Comparison of ENCODE assay signal across 22 cellular contexts in genomic region chr5:56549096-56549886, GRCh38.
"Had no signal": no experiment of that assay in that cellular context is flagged by ENCODE, and none has a peak within 500 bp of the region (broad histone marks: within the 10 kb centered on the region; RNA-seq: fewer than 3 reads in every experiment).

No MANE protein-coding gene starts in this region.

- ATAC-seq: activated naive CD4-positive, alpha-beta T cell treated with anti-CD3 and anti-CD28 coated beads, Interleukin-2, amount 50 U/mL, for 72 hours; foreskin keratinocyte had no signal

- H3K9me3 ChIP-seq: adrenal gland, breast epithelium, tibial artery had no signal

- H3K36me3 ChIP-seq: adrenal gland, breast epithelium, tibial artery, WERI-Rb-1 had no signal

- H3K79me2 ChIP-seq: hepatocyte had no signal

- DNase-seq: activated CD4-positive, alpha-beta T cell treated with anti-CD3 and anti-CD28 coated beads for 1 hour; activated gamma-delta T cell treated with Interleukin-2 at 50 U/mL for 16 hours; adrenal gland; cerebellar nuclear complex; foreskin keratinocyte; occipital lobe; stimulated activated CD4-positive, alpha-beta T cell treated with anti-CD3 and anti-CD28 coated beads, Interleukin-12 subunit alpha, Interleukin-12 subunit beta, amount 100 ng/mL, for 4 hours; stimulated activated CD4-positive, alpha-beta T cell treated with anti-CD3 and anti-CD28 coated beads, Interleukin-1b, Interleukin-23, amount 100 ng/mL, for 48 hours; stimulated activated CD8-positive, alpha-beta memory T cell treated with anti-CD3 and anti-CD28 coated beads, Interleukin-4, amount 100 ng/mL, for 48 hours; stimulated activated naive CD4-positive, alpha-beta T cell treated with Interleukin-2 at 50 U/mL for 16 hours; substantia nigra; T-helper 2 cell; WERI-Rb-1 had no signal

- H3K27me3 Mint-ChIP-seq: dendritic cell treated with granulocyte-macrophage colony-stimulating factor and Interleukin-4, amounts not matched to agents 40 ng/mL and 50 ng/mL, for 4 days had no signal

- H3K4me1 ChIP-seq: breast epithelium had no signal

- H3K4me3 ChIP-seq: adrenal gland, breast epithelium, hepatocyte, lung, tibial artery had no signal

- H3K27ac Mint-ChIP-seq: activated naive CD4-positive, alpha-beta T cell treated with anti-CD3 and anti-CD28 coated beads, Interleukin-2, amount 50 U/mL, for 72 hours; dendritic cell treated with granulocyte-macrophage colony-stimulating factor and Interleukin-4, amounts not matched to agents 40 ng/mL and 50 ng/mL, for 4 days; mesothelial cell of epicardium; nephron; progenitor cell of endocrine pancreas had no signal

- H3K36me3 Mint-ChIP-seq: activated naive CD4-positive, alpha-beta T cell treated with anti-CD3 and anti-CD28 coated beads, Interleukin-2, amount 50 U/mL, for 72 hours; mesothelial cell of epicardium had no signal

- H3K27me3 ChIP-seq: adrenal gland, breast epithelium, foreskin keratinocyte, hepatocyte, tibial artery had no signal

- H3K27ac ChIP-seq: adrenal gland, foreskin keratinocyte, hepatocyte, tibial artery, WERI-Rb-1 had no signal

- H3K4me3 Mint-ChIP-seq: dendritic cell treated with granulocyte-macrophage colony-stimulating factor and Interleukin-4, amounts not matched to agents 40 ng/mL and 50 ng/mL, for 4 days; mesothelial cell of epicardium; nephron had no signal

- H3K9me3 Mint-ChIP-seq: activated naive CD4-positive, alpha-beta T cell treated with anti-CD3 and anti-CD28 coated beads, Interleukin-2, amount 50 U/mL, for 72 hours; dendritic cell treated with granulocyte-macrophage colony-stimulating factor and Interleukin-4, amounts not matched to agents 40 ng/mL and 50 ng/mL, for 4 days; mesothelial cell of epicardium; nephron had no signal

- H3K4me2 ChIP-seq: hepatocyte had no signal
